ENCODE assay signal across 8 cellular contexts in genomic region chrX:71301195-71301924, GRCh38. TPM values are rescaled to one million over a fixed set of nuclear protein-coding genes. Genes with fewer than 3 reads are reported as not detected.
DNase-seq lines count a peak whose midpoint lies in the region; ATAC-seq and TF ChIP-seq lines count a peak whose summit lies in the region.

ITGB1BP2 (plus strand) TSS chrX:71301750; CDS start chrX:71301807, 57 bp downstream.

- no peak within 1 kb of the TSS for H2AFZ ChIP-seq in HCT116 (ENCODE audit: low read depth, low read length, poor library complexity, severe bottlenecking)

- RAD21 ChIA-PET in HCT116 (lab: Charles Lee; ENCODE audit: low non-redundant PET in 1 of 2, low total read pairs in 2 of 2, uncharacterized antibody in 2 of 2, unreplicated experiment in 2 of 2) = no interaction called here

- H3K79me2 ChIP-seq in HCT116 (ENCODE audit: insufficient read depth, low read length) = no peaks in the 10 kb centered on the region

- H3K9me3 Mint-ChIP-seq in activated naive CD8-positive, alpha-beta T cell treated with anti-CD3 and anti-CD28 coated beads, Interleukin-2, amount 10 ng/mL, durations not matched to agents 7 days and 5 days = no peaks in the 10 kb centered on the region

- H3K36me3 ChIP-seq in HCT116 (ENCODE audit: control insufficient read depth in 1 of 2, insufficient read depth in 2 of 2, low read length in 2 of 2) = peaks cover 13 to 20% of the 10 kb centered on the region in 2 experiments

- no peak within 1 kb of the TSS for H3K27ac ChIP-seq in HCT116 (ENCODE audit: low read depth, low read length)

- POLR2A ChIA-PET in AG04449 (lab: Yijun Ruan, JAX) (interaction anchor here (0.8 kb wide), 1 partner anchor 18 kb away, joined by 4 read pairs; the partner anchor contains the start of gene NONO), HCT116 (lab: Charles Lee) (no interaction called here)
- POLR2A ChIA-PET in activated naive CD8-positive, alpha-beta T cell treated with anti-CD3 and anti-CD28 coated beads, Interleukin-2, amount 10 ng/mL, durations not matched to agents 7 days and 5 days (lab: Charles Lee) = interaction anchor here (0.6 to 0.7 kb wide), 2 partner anchors 200 to 235 kb away, joined by 3 to 10 read pairs; no protein-coding TSS in a partner anchor

- H3K9me2 ChIP-seq in HCT116 (ENCODE audit: insufficient read depth) = no peaks in the 10 kb centered on the region

- H3K27ac Mint-ChIP-seq in activated naive CD8-positive, alpha-beta T cell treated with anti-CD3 and anti-CD28 coated beads, Interleukin-2, amount 10 ng/mL, durations not matched to agents 7 days and 5 days = peak within 1 kb of the TSS; percentile 73

- TF ChIP-seq CTCF in AG04449 (IDR thresholded peaks at IDR 0.05; ENCODE audit: insufficient read depth, low read length, missing control alignments) = no peak
- TF ChIP-seq CTCF in HCT116 (IDR thresholded peaks at IDR 0.05 in 2 of 3, conservative IDR thresholded peaks at IDR 0.05 in 1 of 3; ENCODE audit: borderline replicate concordance in 1 of 3, insufficient read depth in 1 of 3, low read depth in 2 of 3, low read length in 2 of 3) = no peak

- DNase-seq in AG04449 (ENCODE audit: low read depth, low spot score) = no peak
- no peak for DNase-seq in HCT116 (ENCODE audit: low read depth, low spot score)
- DNase-seq in activated naive CD8-positive, alpha-beta T cell treated with anti-CD3 and anti-CD28 coated beads, Interleukin-2, amount 10 ng/mL, durations not matched to agents 7 days and 5 days = no peak
- DNase-seq in left kidney (ENCODE audit: low read depth, low spot score) = peak; percentile 9
- DNase-seq in COLO829 (ENCODE audit: low spot score) = no peak
- no peak for DNase-seq in GM19238 (ENCODE audit: insufficient read length, low spot score)
- no peak for DNase-seq in stimulated activated CD4-positive, alpha-beta T cell treated with anti-CD3 and anti-CD28 coated beads, Interleukin-15, amount 100 ng/mL, for 24 hours

- intact Hi-C loops in HCT116 (cut with micrococcal nuclease) = no loop called here

- H3K4me3 Mint-ChIP-seq in activated naive CD8-positive, alpha-beta T cell treated with anti-CD3 and anti-CD28 coated beads, Interleukin-2, amount 10 ng/mL, durations not matched to agents 7 days and 5 days = no peak within 1 kb of the TSS

- H3K36me3 Mint-ChIP-seq in activated naive CD8-positive, alpha-beta T cell treated with anti-CD3 and anti-CD28 coated beads, Interleukin-2, amount 10 ng/mL, durations not matched to agents 7 days and 5 days = peaks cover 33% of the 10 kb centered on the region

- CTCF ChIA-PET in AG04449 (lab: Yijun Ruan, JAX) = no interaction called here
- CTCF ChIA-PET in HCT116 (lab: Charles Lee) = no interaction called here

- no peak for TF ChIP-seq POLR2A in HCT116 (IDR thresholded peaks at IDR 0.05; ENCODE audit: borderline replicate concordance, extremely low read depth, insufficient read depth, insufficient read length)

- no peaks in the 10 kb centered on the region for H3K27me3 Mint-ChIP-seq in activated naive CD8-positive, alpha-beta T cell treated with anti-CD3 and anti-CD28 coated beads, Interleukin-2, amount 10 ng/mL, durations not matched to agents 7 days and 5 days

- no peak within 1 kb of the TSS for H3K4me2 ChIP-seq in HCT116 (ENCODE audit: low read length)

- peak within 1 kb of the TSS; percentile 42 for H3K4me3 ChIP-seq in AG04449 (ENCODE audit: low read depth, low read length)
- no peak within 1 kb of the TSS for H3K4me3 ChIP-seq in HCT116 (replicated peaks in 1 of 2; ENCODE audit: low read depth in 1 of 2, low read length in 2 of 2)

- no peak within 1 kb of the TSS for H3K9ac ChIP-seq in HCT116 (ENCODE audit: low read length)

- TF ChIP-seq RAD21 in HCT116 (IDR thresholded peaks at IDR 0.05; ENCODE audit: low read depth) = no peak

- no peaks in the 10 kb centered on the region for H3K9me3 ChIP-seq in HCT116 (ENCODE audit: control insufficient read depth in 1 of 2, insufficient read depth in 1 of 2, low read depth in 1 of 2, low read length in 2 of 2)

- ATAC-seq in HCT116 = peak; percentile 43
- no peak for ATAC-seq in activated naive CD8-positive, alpha-beta T cell treated with anti-CD3 and anti-CD28 coated beads, Interleukin-2, amount 10 ng/mL, durations not matched to agents 7 days and 5 days (ENCODE audit: low read depth)
- ATAC-seq in GM19035 (IDR thresholded peaks at IDR 0.05; ENCODE audit: unreplicated experiment) = no peak

- H3K4me1 ChIP-seq in HCT116 (ENCODE audit: control insufficient read depth in 1 of 2, insufficient read depth in 2 of 2, low read length in 2 of 2) = no peaks in the 10 kb centered on the region

- peaks cover 14% of the 10 kb centered on the region for H3K4me1 Mint-ChIP-seq in activated naive CD8-positive, alpha-beta T cell treated with anti-CD3 and anti-CD28 coated beads, Interleukin-2, amount 10 ng/mL, durations not matched to agents 7 days and 5 days

- no peaks in the 10 kb centered on the region for H3K27me3 ChIP-seq in HCT116 (ENCODE audit: insufficient read depth, low read length)

- BruUV-seq in HCT116 (replicated peaks; lab: Mats Ljungman, UMichigan) = no TSS peak

- no peaks in the 10 kb centered on the region for H4K20me1 ChIP-seq in HCT116 (ENCODE audit: insufficient read depth)

TF ChIP-seq in HCT116, 20 proteins besides CTCF, POLR2A, EP300 and RAD21:
- TF ChIP-seq JUND (IDR thresholded peaks at IDR 0.05) (peak; percentile 22; the same call in 1 of the 2 replicates), ZNF274 (IDR thresholded peaks at IDR 0.05; ENCODE audit: low read depth, low read length) (no peak)

RNA-seq across cellular contexts. Expression of gene ITGB1BP2, which starts in this region (rescaled TPM):
- 3.5 TPM for total RNA-seq in HCT116 (2021; ENCODE audit: unreplicated experiment)
- 1.2 and 1.8 TPM in 2 replicates for polyA plus RNA-seq in HCT116 (2012)
- 1 to 10 TPM; 4.9 to 6.6 TPM for total RNA-seq in activated naive CD8-positive, alpha-beta T cell treated with anti-CD3 and anti-CD28 coated beads, Interleukin-2, amount 10 ng/mL, durations not matched to agents 7 days and 5 days
